23 cellular contexts compared by ENCODE assay signal in the genomic region with DNA sequence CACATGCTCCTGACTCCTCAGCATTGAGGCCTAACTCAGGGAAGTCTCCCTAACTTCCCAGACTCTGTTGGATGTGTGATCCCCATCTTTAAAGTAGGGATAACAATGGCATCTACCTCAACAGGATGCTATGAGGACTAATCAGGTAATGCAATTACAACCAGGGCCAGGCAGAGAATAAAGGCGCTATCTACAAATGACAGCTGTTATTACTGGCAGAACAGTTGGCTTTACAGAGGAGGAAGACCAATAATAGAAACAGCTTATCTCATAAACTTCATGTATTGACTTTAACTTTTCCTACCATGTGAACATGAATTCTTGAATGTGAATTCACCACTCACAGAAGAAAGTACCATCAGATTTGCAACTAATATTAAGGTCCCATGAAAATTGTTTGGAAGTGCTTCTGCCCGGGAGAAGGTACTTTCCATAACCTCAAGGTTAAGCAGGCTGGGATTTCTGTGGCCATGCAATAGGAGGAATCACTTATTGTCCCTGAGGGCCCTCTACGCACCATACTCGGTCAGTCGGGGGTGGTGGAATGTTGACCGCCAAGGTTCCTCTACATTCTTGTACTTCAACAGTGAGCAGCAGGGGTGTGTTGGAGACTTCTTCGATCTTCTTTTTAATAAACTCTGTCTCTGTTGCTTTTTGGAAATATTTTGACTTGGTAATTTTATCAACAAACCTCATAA. TPM values are rescaled to one million over a fixed set of nuclear protein-coding genes. Genes with fewer than 3 reads are reported as not detected.
DNase-seq lines count a peak whose midpoint lies in the region; ATAC-seq and TF ChIP-seq lines count a peak whose summit lies in the region.
"Had no signal": no experiment of that assay in that cellular context is flagged by ENCODE, and none has a peak within 500 bp of the region (broad histone marks: within the 10 kb centered on the region; RNA-seq: fewer than 3 reads in every experiment).

No MANE protein-coding gene starts in this region.

- H3K9me3 ChIP-seq in ascending aorta = no peaks in the 10 kb centered on the region
- H3K9me3 ChIP-seq: Peyer's patch had no signal

- ATAC-seq in left ventricle myocardium superior = peak; percentile 36
- ATAC-seq: HepG2; natural killer cell treated with Interleukin-12 subunit alpha and Interleukin-12 subunit beta and Interleukin-15 and Interleukin-18, amount 100 ng/mL, for 72 hours had no signal

- peak overlapping the region; percentile 40 to 50 for H3K27ac ChIP-seq in ascending aorta
- H3K27ac ChIP-seq: Peyer's patch had no signal

- no peak overlapping the region for H3K4me3 Mint-ChIP-seq in type B pancreatic cell
- H3K4me3 Mint-ChIP-seq in activated CD4-positive, alpha-beta memory T cell treated with anti-CD3 and anti-CD28 coated beads, Interleukin-2, amount 10 ng/mL, durations not matched to agents 7 days and 5 days = no peak overlapping the region
- H3K4me3 Mint-ChIP-seq in HFFc6 = no peak overlapping the region
- H3K4me3 Mint-ChIP-seq: activated CD4-positive, alpha-beta T cell treated with anti-CD3 and anti-CD28 coated beads, Interleukin-2, amount 10 ng/mL, durations not matched to agents 24 days and 14 days; CD4-positive, alpha-beta T cell; central memory CD8-positive, alpha-beta T cell; natural killer cell treated with Interleukin-12 subunit alpha and Interleukin-12 subunit beta and Interleukin-15 and Interleukin-18, amount 100 ng/mL, for 72 hours had no signal

- H3K36me3 Mint-ChIP-seq in type B pancreatic cell = peaks cover 15% of the 10 kb centered on the region
- peaks cover 18% of the 10 kb centered on the region for H3K36me3 Mint-ChIP-seq in activated CD4-positive, alpha-beta memory T cell treated with anti-CD3 and anti-CD28 coated beads, Interleukin-2, amount 10 ng/mL, durations not matched to agents 7 days and 5 days (ENCODE audit: low read depth)
- 0 out of 2 replicates have a peak, but pooled peaks cover 5% of the 10 kb centered on the region for H3K36me3 Mint-ChIP-seq in HFFc6 (ENCODE audit: low read depth)

- H3K4me1 ChIP-seq in ascending aorta = peaks cover 16 to 38% of the 10 kb centered on the region in 2 donors

- no peaks in the 10 kb centered on the region for H3K9me3 Mint-ChIP-seq in type B pancreatic cell
- H3K9me3 Mint-ChIP-seq in activated CD4-positive, alpha-beta memory T cell treated with anti-CD3 and anti-CD28 coated beads, Interleukin-2, amount 10 ng/mL, durations not matched to agents 7 days and 5 days = no peaks in the 10 kb centered on the region
- H3K9me3 Mint-ChIP-seq in HFFc6 = no peaks in the 10 kb centered on the region
- H3K9me3 Mint-ChIP-seq: activated CD4-positive, alpha-beta T cell treated with anti-CD3 and anti-CD28 coated beads, Interleukin-2, amount 10 ng/mL, durations not matched to agents 24 days and 14 days; CD4-positive, alpha-beta T cell; central memory CD8-positive, alpha-beta T cell; natural killer cell treated with Interleukin-12 subunit alpha and Interleukin-12 subunit beta and Interleukin-15 and Interleukin-18, amount 100 ng/mL, for 72 hours had no signal

- H3K27ac Mint-ChIP-seq in type B pancreatic cell = no peak overlapping the region
- no peak overlapping the region for H3K27ac Mint-ChIP-seq in activated CD4-positive, alpha-beta memory T cell treated with anti-CD3 and anti-CD28 coated beads, Interleukin-2, amount 10 ng/mL, durations not matched to agents 7 days and 5 days
- no peak overlapping the region for H3K27ac Mint-ChIP-seq in HFFc6
- H3K27ac Mint-ChIP-seq: activated CD4-positive, alpha-beta T cell treated with anti-CD3 and anti-CD28 coated beads, Interleukin-2, amount 10 ng/mL, durations not matched to agents 24 days and 14 days; CD4-positive, alpha-beta T cell; natural killer cell treated with Interleukin-12 subunit alpha and Interleukin-12 subunit beta and Interleukin-15 and Interleukin-18, amount 100 ng/mL, for 72 hours had no signal

- TF ChIP-seq CTCF in ascending aorta (IDR thresholded peaks at IDR 0.05) = no peak
- no peak for TF ChIP-seq CTCF in type B pancreatic cell (conservative IDR thresholded peaks at IDR 0.05)
- TF ChIP-seq CTCF in HFFc6 (IDR thresholded peaks at IDR 0.05) = no peak

- H3K27me3 Mint-ChIP-seq in type B pancreatic cell (no peaks in the 10 kb centered on the region), HFFc6 (ENCODE audit: insufficient read depth) (no peaks in the 10 kb centered on the region)
- H3K27me3 Mint-ChIP-seq in activated CD4-positive, alpha-beta memory T cell treated with anti-CD3 and anti-CD28 coated beads, Interleukin-2, amount 10 ng/mL, durations not matched to agents 7 days and 5 days = no peaks in the 10 kb centered on the region
- H3K27me3 Mint-ChIP-seq: activated CD4-positive, alpha-beta T cell treated with anti-CD3 and anti-CD28 coated beads, Interleukin-2, amount 10 ng/mL, durations not matched to agents 24 days and 14 days; CD4-positive, alpha-beta T cell; central memory CD8-positive, alpha-beta T cell; natural killer cell treated with Interleukin-12 subunit alpha and Interleukin-12 subunit beta and Interleukin-15 and Interleukin-18, amount 100 ng/mL, for 72 hours; progenitor cell of endocrine pancreas had no signal

- H3K4me1 Mint-ChIP-seq in type B pancreatic cell (ENCODE audit: unreplicated experiment) (peaks cover 31% of the 10 kb centered on the region), HFFc6 (ENCODE audit: low read depth) (peaks cover 38% of the 10 kb centered on the region)
- H3K4me1 Mint-ChIP-seq in activated CD4-positive, alpha-beta memory T cell treated with anti-CD3 and anti-CD28 coated beads, Interleukin-2, amount 10 ng/mL, durations not matched to agents 7 days and 5 days = peaks cover 8% of the 10 kb centered on the region

- intact Hi-C loops in ascending aorta (cut with DNase I) = no loop called here
- intact Hi-C loops in left ventricle myocardium superior (cut with micrococcal nuclease) = no loop called here

- H3K36me3 ChIP-seq in ascending aorta = peaks cover 0 to 9% of the 10 kb centered on the region in 2 donors

- POLR2A ChIA-PET in activated CD4-positive, alpha-beta memory T cell treated with anti-CD3 and anti-CD28 coated beads, Interleukin-2, amount 10 ng/mL, durations not matched to agents 7 days and 5 days (lab: Charles Lee) = no interaction called here

- no peak overlapping the region for H3K4me3 ChIP-seq in ascending aorta
- H3K4me3 ChIP-seq: Peyer's patch had no signal

- CTCF ChIA-PET in activated CD4-positive, alpha-beta memory T cell treated with anti-CD3 and anti-CD28 coated beads, Interleukin-2, amount 10 ng/mL, durations not matched to agents 7 days and 5 days (lab: Charles Lee) = no interaction called here

- H3K27me3 ChIP-seq in ascending aorta = no peaks in the 10 kb centered on the region
- H3K27me3 ChIP-seq: Peyer's patch had no signal

- peak; percentile 90 for DNase-seq in NCI-H82 (lab: John Stamatoyannopoulos, UW)
- no peak for DNase-seq in ascending aorta (ENCODE audit: low spot score in 2 of 2)
- no peak for DNase-seq in left ventricle myocardium superior
- peak; percentile 67 for DNase-seq in pulmonary artery endothelial cell (ENCODE audit: low read depth, low spot score)
- DNase-seq in type B pancreatic cell (ENCODE audit: extremely low spot score, unreplicated experiment) = no peak
- DNase-seq in activated CD4-positive, alpha-beta memory T cell treated with anti-CD3 and anti-CD28 coated beads, Interleukin-2, amount 10 ng/mL, durations not matched to agents 7 days and 5 days = no peak
- no peak for DNase-seq in HFFc6
- DNase-seq in HK-2 (ENCODE audit: unreplicated experiment) = no peak
- DNase-seq: activated CD4-positive, alpha-beta T cell treated with anti-CD3 and anti-CD28 coated beads, Interleukin-2, amount 10 ng/mL, durations not matched to agents 24 days and 14 days; CD4-positive, alpha-beta T cell; HCEC 1CT; hippocampal formation; islet precursor cell; NCI-H1417 treated with DMSO at 0.1 percent for 48 hours; NCI-H2171 treated with DMSO at 0.1 percent for 48 hours; NCI-H774; Peyer's patch; stimulated activated CD4-positive, alpha-beta T cell treated with anti-CD3 and anti-CD28 coated beads, Interleukin-12 subunit alpha, Interleukin-12 subunit beta, amount 100 ng/mL, for 4 hours; stimulated activated CD8-positive, alpha-beta memory T cell treated with anti-CD3 and anti-CD28 coated beads, Interleukin-4, amount 100 ng/mL, for 48 hours had no signal

RNA-seq across cellular contexts. Expression of a gene that starts 22.6 kb away (rescaled TPM):
- 26.5 TPM for total RNA-seq in ascending aorta
- total RNA-seq in left ventricle myocardium superior = 9.0 TPM
- 9.9 and 14.1 TPM in 2 replicates for total RNA-seq in pulmonary artery endothelial cell
- total RNA-seq in type B pancreatic cell (ENCODE audit: low replicate concordance) = 12.1 and 13.9 TPM in 2 replicates
- total RNA-seq in activated CD4-positive, alpha-beta memory T cell treated with anti-CD3 and anti-CD28 coated beads, Interleukin-2, amount 10 ng/mL, durations not matched to agents 7 days and 5 days = 100 to 1,000 TPM; 126 to 128 TPM
- 10 to 100 TPM in 2 of 6 experiments, 1 to 10 TPM in 4; 6.8 to 12.8 (median 7.9) TPM for total RNA-seq in HFFc6 (2021; fragmentation: NEBNext Ultra II Directional; extraction: Animal tissue kit (Norgen Biotek cat#: 25700))

Comparison
In these comparisons a context has a peak if more than half of its experiments do, and no peak if none do; other contexts are left out.
1. DNase-seq: peak in NCI-H82 (single experiment) and pulmonary artery endothelial cell (single experiment); none in ascending aorta (0 of 2), left ventricle myocardium superior (single experiment), type B pancreatic cell (single experiment), activated CD4-positive, alpha-beta memory T cell treated with anti-CD3 and anti-CD28 coated beads, Interleukin-2, amount 10 ng/mL, durations not matched to agents 7 days and 5 days (single experiment), HFFc6 (single experiment) and HK-2 (single experiment).